Comparison of ENCODE assay signal across 11 cellular contexts in genomic region chr5:113042491-113043243, GRCh38.
"Had no signal": no experiment of that assay in that cellular context is flagged by ENCODE, and none has a peak within 500 bp of the region (broad histone marks: within the 10 kb centered on the region; RNA-seq: fewer than 3 reads in every experiment).

No MANE protein-coding gene starts in this region.

- H3K36me3 Mint-ChIP-seq: stimulated activated memory B cell treated with anti-CD40 and anti-IgM and Interleukin-4, amounts not matched to agents 10 μg/mL and 1 μg/mL and 100 μg/mL, for 72 hours had no signal

- H3K27ac Mint-ChIP-seq: activated CD4-positive, alpha-beta T cell treated with anti-CD3 and anti-CD28 coated beads, Interleukin-2, amount 10 ng/mL, durations not matched to agents 7 days and 5 days; stimulated activated memory B cell treated with anti-CD40 and anti-IgM and Interleukin-4, amounts not matched to agents 10 μg/mL and 1 μg/mL and 100 μg/mL, for 72 hours; T-helper 17 cell had no signal

- H3K27ac ChIP-seq: ascending aorta, esophagus squamous epithelium, tibial artery had no signal

- H3K27me3 Mint-ChIP-seq: activated CD4-positive, alpha-beta T cell treated with anti-CD3 and anti-CD28 coated beads, Interleukin-2, amount 10 ng/mL, durations not matched to agents 7 days and 5 days; T-helper 17 cell had no signal

- H3K9me3 Mint-ChIP-seq: activated CD4-positive, alpha-beta T cell treated with anti-CD3 and anti-CD28 coated beads, Interleukin-2, amount 10 ng/mL, durations not matched to agents 7 days and 5 days; neural crest cell; stimulated activated memory B cell treated with anti-CD40 and anti-IgM and Interleukin-4, amounts not matched to agents 10 μg/mL and 1 μg/mL and 100 μg/mL, for 72 hours had no signal

- H3K4me1 ChIP-seq: ascending aorta, tibial artery had no signal

- H3K9me3 ChIP-seq: ascending aorta, esophagus squamous epithelium, tibial artery had no signal

- H3K4me3 Mint-ChIP-seq: activated CD4-positive, alpha-beta T cell treated with anti-CD3 and anti-CD28 coated beads, Interleukin-2, amount 10 ng/mL, durations not matched to agents 7 days and 5 days; neural crest cell; stimulated activated memory B cell treated with anti-CD40 and anti-IgM and Interleukin-4, amounts not matched to agents 10 μg/mL and 1 μg/mL and 100 μg/mL, for 72 hours; T-helper 17 cell had no signal

- ATAC-seq: stimulated activated memory B cell treated with anti-CD40 and anti-IgM and Interleukin-4, amounts not matched to agents 10 μg/mL and 1 μg/mL and 100 μg/mL, for 72 hours; T-helper 17 cell had no signal

- DNase-seq: activated CD4-positive, alpha-beta T cell treated with anti-CD3 and anti-CD28 coated beads, Interleukin-2, amount 10 ng/mL, durations not matched to agents 7 days and 5 days; activated CD4-positive, CD25-positive, alpha-beta regulatory T cell; activated naive CD4-positive, alpha-beta T cell; activated T-cell treated with anti-CD3 and anti-CD28 coated beads for 4 hours; esophagus squamous epithelium; T-helper 17 cell; tibial artery had no signal

- H3K27me3 ChIP-seq: ascending aorta, dorsolateral prefrontal cortex, esophagus squamous epithelium, tibial artery had no signal

- H3K4me3 ChIP-seq: ascending aorta, dorsolateral prefrontal cortex, esophagus squamous epithelium, tibial artery had no signal
